Comparison of ENCODE assay signal across 17 cellular contexts in genomic region chr15:40995656-40996055, GRCh38. TPM values are rescaled to one million over a fixed set of nuclear protein-coding genes. Genes with fewer than 3 reads are reported as not detected.
DNase-seq lines count a peak whose midpoint lies in the region; ATAC-seq and TF ChIP-seq lines count a peak whose summit lies in the region.
"Had no signal": no experiment of that assay in that cellular context is flagged by ENCODE, and none has a peak within 500 bp of the region (broad histone marks: within the 10 kb centered on the region; RNA-seq: fewer than 3 reads in every experiment).

No MANE protein-coding gene starts in this region.

- H3K4me3 Mint-ChIP-seq in activated T-cell treated with anti-CD3 and anti-CD28 coated beads, Interleukin-2, amount 50 U/mL, for 72 hours = no peak overlapping the region
- H3K4me3 Mint-ChIP-seq in nephron progenitor cell (no peak overlapping the region), endodermal cell (no peak overlapping the region), GM23338 (no peak overlapping the region)

- H3K4me2 ChIP-seq in GM23338 = no peak overlapping the region
- H3K4me2 ChIP-seq: PC-9 had no signal

- no peaks in the 10 kb centered on the region for H4K20me1 ChIP-seq in GM23338 (replicated peaks; ENCODE audit: insufficient read depth)

- peaks cover 6% of the 10 kb centered on the region for H3K4me1 ChIP-seq in endodermal cell (ENCODE audit: control insufficient read depth, insufficient read depth, low read length)
- peaks cover 12% of the 10 kb centered on the region; the same call in 1 of the 2 replicates for H3K4me1 ChIP-seq in GM23338 (ENCODE audit: insufficient read depth)

- DNase-seq in activated T-cell treated with anti-CD3 and anti-CD28 coated beads, Interleukin-2, amount 50 U/mL, for 72 hours = peak in 1 of 2 donors; percentile 8
- no peak for DNase-seq in activated T-cell treated with anti-CD3 and anti-CD28 coated beads, Interleukin-2, amount 50 U/mL, for 48 hours
- DNase-seq in SW480 (ENCODE audit: low spot score) = peak; percentile 25
- peak; percentile 73 for DNase-seq in amniotic epithelial cell (ENCODE audit: low read depth)
- DNase-seq in nephron progenitor cell = no peak
- DNase-seq in COLO829 (ENCODE audit: low spot score) = no peak
- DNase-seq in endodermal cell = no peak
- DNase-seq in GM23338 (ENCODE audit: low spot score) = no peak
- DNase-seq: COR-L47, EL, NCI-H1092, NCI-H146, NCI-H2081, NCI-H510A treated with DMSO at 0.1 percent for 48 hours, NCI-H82, PC-9 had no signal

- H3F3A ChIP-seq in GM23338 (replicated peaks; ENCODE audit: low read depth) = peaks cover 3% of the 10 kb centered on the region; the same call in 1 of the 2 replicates

- no peaks in the 10 kb centered on the region for H3K9me2 ChIP-seq in GM23338 (ENCODE audit: insufficient read depth)

- H3K79me2 ChIP-seq in GM23338 (replicated peaks; ENCODE audit: insufficient read depth) = no peaks in the 10 kb centered on the region

- H3K27me3 Mint-ChIP-seq in activated T-cell treated with anti-CD3 and anti-CD28 coated beads, Interleukin-2, amount 50 U/mL, for 72 hours (ENCODE audit: low read depth) = no peaks in the 10 kb centered on the region
- H3K27me3 Mint-ChIP-seq in nephron progenitor cell (ENCODE audit: low read depth, poor library complexity) = no peaks in the 10 kb centered on the region
- no peaks in the 10 kb centered on the region for H3K27me3 Mint-ChIP-seq in endodermal cell (ENCODE audit: insufficient read depth)
- peaks cover 1% of the 10 kb centered on the region for H3K27me3 Mint-ChIP-seq in GM23338 (ENCODE audit: insufficient read depth, low read depth, poor library complexity)

- H3K27me3 ChIP-seq in endodermal cell (ENCODE audit: control insufficient read depth, insufficient read depth, low read length, poor library complexity, severe bottlenecking) (no peaks in the 10 kb centered on the region), GM23338 (ENCODE audit: insufficient read depth) (no peaks in the 10 kb centered on the region)

- H3K9ac ChIP-seq in endodermal cell (ENCODE audit: extremely low read depth, low read length, poor library complexity, severe bottlenecking) = no peak overlapping the region

- H3K4me3 ChIP-seq in endodermal cell (ENCODE audit: low read length) = no peak overlapping the region
- H3K4me3 ChIP-seq in GM23338 = no peak overlapping the region
- H3K4me3 ChIP-seq: PC-9 had no signal

- ATAC-seq in activated T-cell treated with anti-CD3 and anti-CD28 coated beads, Interleukin-2, amount 50 U/mL, for 72 hours (replicated peaks in 1 of 2) = peak; percentile 41 to 67
- ATAC-seq in GM23338 = no peak

- TF ChIP-seq CTCF in nephron progenitor cell (IDR thresholded peaks at IDR 0.05) = no peak
- no peak for TF ChIP-seq CTCF in endodermal cell (conservative IDR thresholded peaks at IDR 0.05)
- no peak for TF ChIP-seq CTCF in GM23338 (conservative IDR thresholded peaks at IDR 0.05; ENCODE audit: low read depth in 2 of 2)

- H3K9me3 ChIP-seq in endodermal cell (ENCODE audit: control insufficient read depth, low read length) = peaks cover 2% of the 10 kb centered on the region

- H3K27ac ChIP-seq in endodermal cell (ENCODE audit: low read depth, low read length) (no peak overlapping the region), GM23338 (ENCODE audit: low read depth) (no peak overlapping the region)
- H3K27ac ChIP-seq: C4-2B, PC-9 had no signal

- no peak overlapping the region for H2AFZ ChIP-seq in GM23338
- H2AFZ ChIP-seq: PC-9 had no signal

- peaks cover 6 to 21% of the 10 kb centered on the region in 2 donors for H3K36me3 Mint-ChIP-seq in activated T-cell treated with anti-CD3 and anti-CD28 coated beads, Interleukin-2, amount 50 U/mL, for 72 hours (ENCODE audit: insufficient read depth in 2 of 2)
- H3K36me3 Mint-ChIP-seq in nephron progenitor cell (ENCODE audit: low read depth) (peaks cover 47% of the 10 kb centered on the region), endodermal cell (ENCODE audit: low read depth) (peaks cover 59% of the 10 kb centered on the region), GM23338 (ENCODE audit: low read depth) (peaks cover 42% of the 10 kb centered on the region)

- WGBS in endodermal cell (ENCODE audit: insufficient coverage in 1 of 2, insufficient read length in 1 of 2), 2 experiments = 93 to 100% methylated on average over 1 to 3 of the region's 3 CpGs

- H3K4me1 Mint-ChIP-seq in activated T-cell treated with anti-CD3 and anti-CD28 coated beads, Interleukin-2, amount 50 U/mL, for 72 hours (ENCODE audit: low read depth) = peaks cover 13% of the 10 kb centered on the region
- H3K4me1 Mint-ChIP-seq in nephron progenitor cell = no peaks in the 10 kb centered on the region
- peaks cover 10% of the 10 kb centered on the region for H3K4me1 Mint-ChIP-seq in endodermal cell
- H3K4me1 Mint-ChIP-seq in GM23338 = peaks cover 15% of the 10 kb centered on the region

- H3K36me3 ChIP-seq in endodermal cell (ENCODE audit: control insufficient read depth, insufficient read depth, low read length) (peaks cover 74% of the 10 kb centered on the region), GM23338 (ENCODE audit: insufficient read depth) (peaks cover 21% of the 10 kb centered on the region)

- no peaks in the 10 kb centered on the region for H3K9me3 Mint-ChIP-seq in activated T-cell treated with anti-CD3 and anti-CD28 coated beads, Interleukin-2, amount 50 U/mL, for 72 hours
- H3K9me3 Mint-ChIP-seq in nephron progenitor cell (no peaks in the 10 kb centered on the region), endodermal cell (no peaks in the 10 kb centered on the region), GM23338 (no peaks in the 10 kb centered on the region)

- H3K27ac Mint-ChIP-seq in activated T-cell treated with anti-CD3 and anti-CD28 coated beads, Interleukin-2, amount 50 U/mL, for 72 hours = peak overlapping the region; percentile 3
- H3K27ac Mint-ChIP-seq in nephron progenitor cell (peak overlapping the region; percentile 7), endodermal cell (no peak overlapping the region), GM23338 (no peak overlapping the region)

TF ChIP-seq in GM23338, 12 proteins besides CTCF, POLR2A, EP300 and RAD21 (continues in another document):
- TF ChIP-seq EZH2 (IDR thresholded peaks at IDR 0.05; ENCODE audit: low read depth, unreplicated experiment) (no peak), EZH2phosphoT487 (IDR thresholded peaks at IDR 0.05; ENCODE audit: unreplicated experiment) (no peak), ZNF331 (CRISPR knock-in tag; IDR thresholded peaks at IDR 0.05; ENCODE audit: low read depth) (no peak), STAT1 (IDR thresholded peaks at IDR 0.05; ENCODE audit: unreplicated experiment) (no peak), CREB1 (CRISPR knock-in tag; IDR thresholded peaks at IDR 0.05; ENCODE audit: low read depth) (no peak), ZNF114 (CRISPR knock-in tag; IDR thresholded peaks at IDR 0.05) (no peak), NANOG (IDR thresholded peaks at IDR 0.05; ENCODE audit: borderline replicate concordance) (no peak), REST (IDR thresholded peaks at IDR 0.05; ENCODE audit: unreplicated experiment) (no peak)

RNA-seq across cellular contexts. Expression of gene CHAC1, which starts 42.4 kb away (rescaled TPM):
- 10 to 100 TPM; 77.8 to 83.0 TPM for total RNA-seq in activated T-cell treated with anti-CD3 and anti-CD28 coated beads, Interleukin-2, amount 50 U/mL, for 72 hours
- total RNA-seq in endodermal cell = 1 to 10 TPM; 6.8 to 9.0 TPM
- 28.5 TPM for polyA plus RNA-seq in endodermal cell (2013, experiment 1 of 2)
- polyA plus RNA-seq in endodermal cell (2013, experiment 2 of 2) = 11.2 TPM
- 112 and 124 TPM in 2 replicates for total RNA-seq in GM23338 (2014; rRNA removed; shearing (Covaris generic))
- polyA plus RNA-seq in GM23338 (2016; fragmentation: Nextera tagmentation; extraction: Ambion mirVana) = 73.0 and 74.4 TPM in 2 replicates

Comparison
In these comparisons a context has a peak if more than half of its experiments do, and no peak if none do; other contexts are left out.
1. DNase-seq: peak in SW480 (single experiment) and amniotic epithelial cell (single experiment); none in activated T-cell treated with anti-CD3 and anti-CD28 coated beads, Interleukin-2, amount 50 U/mL, for 48 hours (0 of 2), nephron progenitor cell (single experiment), COLO829 (single experiment), endodermal cell (single experiment) and GM23338 (single experiment).
2. H3K27ac Mint-ChIP-seq: peak in activated T-cell treated with anti-CD3 and anti-CD28 coated beads, Interleukin-2, amount 50 U/mL, for 72 hours (single experiment) and nephron progenitor cell (single experiment); none in endodermal cell (single experiment) and GM23338 (single experiment).
3. RNA of gene CHAC1, which starts 42.4 kb away (total RNA-seq): 112 to 124 TPM in GM23338 and 77.8 to 83.0 TPM in activated T-cell treated with anti-CD3 and anti-CD28 coated beads, Interleukin-2, amount 50 U/mL, for 72 hours; 6.8 to 9.0 TPM in endodermal cell; every median in the first group is over 4 times any median in the second.